In genomic region chr2:37231251-37232130, GRCh38 we compare ENCODE assay signal across 1 cellular context.
A peak's percentile ranks its signal among the peaks of the same experiment; 100 is the strongest.
TF ChIP-seq lines count a peak whose summit lies in the region.

Gene CEBPZ (minus strand): TSS chr2:37231596. CDS start chr2:37231567, 29 bp downstream.
Gene NDUFAF7 (plus strand): TSS chr2:37231658. CDS start chr2:37231706, 48 bp downstream.

TF ChIP-seq in K562, 482 proteins besides CTCF, POLR2A, EP300 and RAD21 (continued from another document and continues in another):
- TF ChIP-seq NRF1 (conservative IDR thresholded peaks at IDR 0.05 in 1 of 2, IDR thresholded peaks at IDR 0.05 in 1 of 2), result peak; percentile 69 to 77
- TF ChIP-seq EGR1 (conservative IDR thresholded peaks at IDR 0.05), result peak; percentile 73
- TF ChIP-seq KDM5B (IDR thresholded peaks at IDR 0.05; ENCODE audit: insufficient replicate concordance, low read depth, low read length), result peak; percentile 92
- peak; percentile 85 to 91 for TF ChIP-seq MNT (conservative IDR thresholded peaks at IDR 0.05)
- TF ChIP-seq HMGN3 (IDR thresholded peaks at IDR 0.05; ENCODE audit: borderline replicate concordance, extremely low read depth, insufficient read length, low read depth, low read length), result no peak
- TF ChIP-seq MBD2 (IDR thresholded peaks at IDR 0.05; ENCODE audit: borderline replicate concordance, low read depth), result peak; percentile 30; the same call in 1 of the 2 replicates
- peak; percentile 76 for TF ChIP-seq HDAC2 (IDR thresholded peaks at IDR 0.05)
- TF ChIP-seq ZBTB49 (CRISPR knock-in tag; IDR thresholded peaks at IDR 0.05; ENCODE audit: borderline replicate concordance), result 0 out of 2 replicates have a peak, but pooled peaks have one; percentile 71
- TF ChIP-seq MYBL2 (IDR thresholded peaks at IDR 0.05; ENCODE audit: low read depth), result no peak
- no peak for TF ChIP-seq MYBL2 (CRISPR knock-in tag; IDR thresholded peaks at IDR 0.05; ENCODE audit: borderline replicate concordance)
- TF ChIP-seq SAP30 (IDR thresholded peaks at IDR 0.05; ENCODE audit: borderline replicate concordance, insufficient read depth, low read depth, low read length, poor library complexity, severe bottlenecking), result peak; percentile 56
- TF ChIP-seq UBTF (IDR thresholded peaks at IDR 0.05; ENCODE audit: borderline replicate concordance in 1 of 2, low read depth in 2 of 2, low read length in 2 of 2), result peak in 1 of 2 experiments; percentile 21; a peak in 1 of 4 replicates
- no peak for TF ChIP-seq SMARCA4 (IDR thresholded peaks at IDR 0.05)
- TF ChIP-seq ETS2 (tag; IDR thresholded peaks at IDR 0.05; ENCODE audit: borderline replicate concordance, poor library complexity, severe bottlenecking), result no peak
- peak; percentile 90 for TF ChIP-seq GABPB1 (CRISPR knock-in tag; IDR thresholded peaks at IDR 0.05)
- TF ChIP-seq RBFOX2 (IDR thresholded peaks at IDR 0.05; ENCODE audit: low read depth, low read length), result peak; percentile 97
- peak; percentile 62 for TF ChIP-seq CEBPB (tag; IDR thresholded peaks at IDR 0.05)
- 0 out of 2 replicates have a peak, but pooled peaks have one; percentile 15 for TF ChIP-seq ATF1 (CRISPR knock-in tag; IDR thresholded peaks at IDR 0.05)
- peak; percentile 94 for TF ChIP-seq ATF1 (tag; IDR thresholded peaks at IDR 0.05)
- peak; percentile 86 for TF ChIP-seq TAF9B (IDR thresholded peaks at IDR 0.05; ENCODE audit: partially characterized antibody)
- TF ChIP-seq POLR2G (IDR thresholded peaks at IDR 0.05; ENCODE audit: low read depth, low read length), result peak; percentile 95
- peak; percentile 20; the same call in 1 of the 2 replicates for TF ChIP-seq SAFB (IDR thresholded peaks at IDR 0.05; ENCODE audit: borderline replicate concordance, low read depth, low read length)
- TF ChIP-seq FOXP1 (CRISPR knock-in tag; IDR thresholded peaks at IDR 0.05), result peak; percentile 66; the same call in 1 of the 2 replicates
- TF ChIP-seq MTA1 (IDR thresholded peaks at IDR 0.05; ENCODE audit: borderline replicate concordance), result 0 out of 2 replicates have a peak, but pooled peaks have one; percentile 16
- peak; percentile 87 for TF ChIP-seq E2F8 (IDR thresholded peaks at IDR 0.05; ENCODE audit: low read depth, partially characterized antibody)
- peak; percentile 31; the same call in 1 of the 2 replicates for TF ChIP-seq SOX6 (IDR thresholded peaks at IDR 0.05)
- 0 out of 4 replicates have a peak, but pooled peaks of 1 of the 2 experiments have one; percentile 37 for TF ChIP-seq BCLAF1 (IDR thresholded peaks at IDR 0.05; ENCODE audit: borderline replicate concordance in 1 of 2, control insufficient read depth in 1 of 2, low read depth in 2 of 2, low read length in 1 of 2)
- TF ChIP-seq ZNF699 (CRISPR knock-in tag; IDR thresholded peaks at IDR 0.05; ENCODE audit: insufficient replicate concordance), result no peak
- TF ChIP-seq MTA3 (IDR thresholded peaks at IDR 0.05; ENCODE audit: borderline replicate concordance), result peak; percentile 65; the same call in 1 of the 2 replicates
- TF ChIP-seq STAT6 (CRISPR knock-in tag; IDR thresholded peaks at IDR 0.05), result no peak
- TF ChIP-seq NR2C2 (CRISPR knock-in tag; IDR thresholded peaks at IDR 0.05), result no peak
- TF ChIP-seq NR2C2 (tag; IDR thresholded peaks at IDR 0.05), result peak; percentile 12; the same call in 1 of the 2 replicates
- no peak for TF ChIP-seq TCF3 (CRISPR knock-in tag; IDR thresholded peaks at IDR 0.05)
- TF ChIP-seq HCFC1 (IDR thresholded peaks at IDR 0.05; ENCODE audit: low read depth, low read length), result 0 out of 2 replicates have a peak, but pooled peaks have one; percentile 54
- TF ChIP-seq AFF4 (CRISPR knock-in tag; IDR thresholded peaks at IDR 0.05), result peak; percentile 91
- no peak for TF ChIP-seq ZNF785 (CRISPR knock-in tag; IDR thresholded peaks at IDR 0.05)
- TF ChIP-seq NR2F6 (CRISPR knock-in tag; IDR thresholded peaks at IDR 0.05), result no peak
- peak; percentile 84 for TF ChIP-seq L3MBTL2 (IDR thresholded peaks at IDR 0.05)
- TF ChIP-seq NCOA6 (IDR thresholded peaks at IDR 0.05), result no peak
- peak; percentile 94 for TF ChIP-seq POLR2AphosphoS5 (IDR thresholded peaks at IDR 0.05; ENCODE audit: control insufficient read depth, insufficient read depth, low read depth, low read length)
- 0 out of 2 replicates have a peak, but pooled peaks have one; percentile 26 for TF ChIP-seq ZNF12 (CRISPR knock-in tag; IDR thresholded peaks at IDR 0.05)
- TF ChIP-seq SREBF1 (IDR thresholded peaks at IDR 0.05; ENCODE audit: borderline replicate concordance, low read depth, low read length), result no peak
- peak; percentile 65; the same call in 1 of the 2 replicates for TF ChIP-seq ATF7 (IDR thresholded peaks at IDR 0.05)
